Comparison of ENCODE assay signal across 16 cellular contexts in the genomic region with DNA sequence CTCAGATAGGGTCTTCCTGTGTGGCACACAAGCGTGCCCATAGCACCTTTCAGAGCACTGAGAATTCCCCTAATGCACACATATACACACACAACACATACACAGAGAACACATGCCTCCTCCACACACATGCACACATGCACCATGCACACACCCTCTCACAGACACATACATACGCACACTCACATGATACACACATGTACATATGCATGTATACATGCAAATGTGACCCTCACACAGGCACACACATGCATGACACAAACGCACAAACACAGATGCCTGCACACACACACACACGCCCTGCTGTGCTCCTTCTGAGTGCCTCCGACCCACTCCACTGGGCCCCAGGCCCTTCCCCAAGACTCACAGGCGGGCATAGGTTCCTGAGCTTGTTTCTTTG.
DNase-seq lines count a peak whose midpoint lies in the region; ATAC-seq, FAIRE-seq and TF ChIP-seq lines count a peak whose summit lies in the region.
"Had no signal": no experiment of that assay in that cellular context is flagged by ENCODE, and none has a peak within 500 bp of the region (broad histone marks: within the 10 kb centered on the region; RNA-seq: fewer than 3 reads in every experiment).

No MANE protein-coding gene starts in this region.

- no peak overlapping the region for H3K27ac ChIP-seq in BLaER1 treated with 17β-estradiol and CSF1 and Interleukin-3, amounts not matched to agents 10 nM and 100 nM
- peak overlapping the region; percentile 70 for H3K27ac ChIP-seq in WERI-Rb-1
- H3K27ac ChIP-seq: A549, GM23248 had no signal

- ATAC-seq in GM18502 (IDR thresholded peaks at IDR 0.05; ENCODE audit: poor library complexity, unreplicated experiment), result no peak
- ATAC-seq: A549, HCT116 had no signal

- H3K4me2 ChIP-seq in BLaER1 treated with 17β-estradiol and CSF1 and Interleukin-3, amounts not matched to agents 10 nM and 100 nM, result peak overlapping the region in 10 of 11 experiments; percentile 6 to 47 (median 22); a peak in 13 of 22 replicates
- H3K4me2 ChIP-seq: A549 had no signal

- no peak for DNase-seq in WERI-Rb-1
- peak; percentile 41 for DNase-seq in mesenteric fat pad (ENCODE audit: low spot score)
- DNase-seq in urothelium cell line (ENCODE audit: low spot score), result no peak
- no peak for DNase-seq in NCI-H2029 (lab: John Stamatoyannopoulos, UW)
- DNase-seq in NCI-H1105 treated with DMSO at 0.1 percent for 48 hours (lab: John Stamatoyannopoulos, UW), result no peak
- DNase-seq: BE2C; Caco-2; CD8-positive, alpha-beta memory T cell; DND-41; GDM1; GM23248 had no signal

- no peaks in the 10 kb centered on the region for H3K9me3 ChIP-seq in BLaER1 treated with 17β-estradiol and CSF1 and Interleukin-3, amounts not matched to agents 10 nM and 100 nM (replicated peaks in 1 of 11)
- H3K9me3 ChIP-seq in WERI-Rb-1 (ENCODE audit: severe bottlenecking), result no peaks in the 10 kb centered on the region
- H3K9me3 ChIP-seq: A549, BE2C, Caco-2 had no signal

- FAIRE-seq in urothelium cell line (lab: Jason Lieb, UNC), result peak; percentile 77
- FAIRE-seq: A549, H54 had no signal

- no peak for TF ChIP-seq CTCF in WERI-Rb-1 (IDR thresholded peaks at IDR 0.05; ENCODE audit: low read depth, low read length)

- no peak overlapping the region for H3K4me3 ChIP-seq in BLaER1 treated with 17β-estradiol and CSF1 and Interleukin-3, amounts not matched to agents 10 nM and 100 nM
- H3K4me3 ChIP-seq in WERI-Rb-1 (ENCODE audit: low read depth, low read length), result no peak overlapping the region
- H3K4me3 ChIP-seq: A549, GM23248 had no signal

- H3K36me3 ChIP-seq in BLaER1 treated with 17β-estradiol and CSF1 and Interleukin-3, amounts not matched to agents 10 nM and 100 nM, result no peaks in the 10 kb centered on the region
- H3K36me3 ChIP-seq in WERI-Rb-1, result no peaks in the 10 kb centered on the region
- H3K36me3 ChIP-seq: BE2C had no signal

- H3K9ac ChIP-seq in BLaER1 treated with 17β-estradiol and CSF1 and Interleukin-3, amounts not matched to agents 10 nM and 100 nM, result no peak overlapping the region
- H3K9ac ChIP-seq: GM23248 had no signal

- peaks cover 0 to 15% (median 10%) of the 10 kb centered on the region in 10 experiments; a peak in 13 of 20 replicates for H3K4me1 ChIP-seq in BLaER1 treated with 17β-estradiol and CSF1 and Interleukin-3, amounts not matched to agents 10 nM and 100 nM
- H3K4me1 ChIP-seq: A549, BE2C, Caco-2 had no signal

- no peaks in the 10 kb centered on the region for H3K27me3 ChIP-seq in BLaER1 treated with 17β-estradiol and CSF1 and Interleukin-3, amounts not matched to agents 10 nM and 100 nM
- no peaks in the 10 kb centered on the region for H3K27me3 ChIP-seq in WERI-Rb-1 (ENCODE audit: insufficient read depth, low read depth, severe bottlenecking)
- H3K27me3 ChIP-seq: BE2C had no signal

- no peaks in the 10 kb centered on the region for H4K20me1 ChIP-seq in BLaER1 treated with 17β-estradiol and CSF1 and Interleukin-3, amounts not matched to agents 10 nM and 100 nM
